16 cellular contexts compared by ENCODE assay signal in the genomic region with DNA sequence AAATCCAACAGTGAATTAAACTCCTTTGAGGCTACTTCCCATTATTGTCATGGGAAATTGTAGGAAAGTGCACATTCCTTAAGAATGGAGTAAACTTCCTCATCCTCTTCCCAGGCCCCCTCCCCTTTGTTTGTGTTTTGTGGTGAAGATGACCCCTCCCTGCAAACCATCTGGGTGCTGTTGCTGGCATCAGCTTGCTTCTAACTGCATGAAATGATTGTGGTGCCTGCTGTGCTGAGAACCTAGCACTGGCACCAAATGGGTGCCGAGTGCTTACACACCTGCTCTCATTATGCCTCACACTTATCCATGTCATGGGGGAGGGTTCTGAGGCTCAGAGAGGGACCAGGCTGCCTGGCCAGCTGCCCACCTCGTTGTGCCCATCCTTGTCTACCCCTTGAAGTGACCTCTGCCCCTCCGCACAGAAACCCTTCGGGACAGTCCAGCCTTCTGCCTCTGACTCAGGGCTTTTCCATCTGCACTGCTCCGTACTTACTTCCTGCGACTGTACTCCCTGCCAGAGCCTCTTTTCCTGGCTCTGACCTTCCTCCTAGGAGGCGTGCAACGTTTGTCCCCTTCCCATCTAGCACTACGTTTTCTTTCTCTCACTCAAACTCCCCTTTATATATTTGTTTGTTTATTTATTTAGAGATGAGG. TPM values are rescaled to one million over a fixed set of nuclear protein-coding genes. Genes with fewer than 3 reads are reported as not detected.
DNase-seq lines count a peak whose midpoint lies in the region; ATAC-seq lines count a peak whose summit lies in the region.
"Had no signal": no experiment of that assay in that cellular context is flagged by ENCODE, and none has a peak within 500 bp of the region (broad histone marks: within the 10 kb centered on the region; RNA-seq: fewer than 3 reads in every experiment).

No MANE protein-coding gene starts in this region.

- no peaks in the 10 kb centered on the region for H3K9me3 Mint-ChIP-seq in activated naive CD4-positive, alpha-beta T cell treated with anti-CD3 and anti-CD28 coated beads, Interleukin-2, amount 50 U/mL, for 72 hours
- H3K9me3 Mint-ChIP-seq: WTC11 had no signal

- peak overlapping the region; percentile 21 to 76 for H3K27ac Mint-ChIP-seq in activated naive CD4-positive, alpha-beta T cell treated with anti-CD3 and anti-CD28 coated beads, Interleukin-2, amount 50 U/mL, for 72 hours
- H3K27ac Mint-ChIP-seq: WTC11 had no signal

- no peaks in the 10 kb centered on the region for H3K36me3 Mint-ChIP-seq in activated naive CD4-positive, alpha-beta T cell treated with anti-CD3 and anti-CD28 coated beads, Interleukin-2, amount 50 U/mL, for 72 hours

- no peak for DNase-seq in activated naive CD4-positive, alpha-beta T cell treated with anti-CD3 and anti-CD28 coated beads, Interleukin-2, amount 50 U/mL, for 72 hours (ENCODE audit: low spot score in 2 of 2)
- no peak for DNase-seq in activated naive CD4-positive, alpha-beta T cell treated with Interleukin-2 at 50 U/mL for 16 hours
- DNase-seq in NCI-H2107 treated with DMSO at 0.1 percent for 48 hours (lab: John Stamatoyannopoulos, UW; ENCODE audit: unreplicated experiment) (peak; percentile 86), dermis microvascular lymphatic vessel endothelial cell (ENCODE audit: low read depth in 2 of 2) (peak; percentile 46 to 75), posterior vena cava (ENCODE audit: low spot score) (peak; percentile 48)
- no peak for DNase-seq in activated T-cell treated with anti-CD3 and anti-CD28 coated beads, Interleukin-2, amount 50 U/mL, for 48 hours
- DNase-seq: activated T-cell treated with anti-CD3 and anti-CD28 coated beads for 4 hours; amniotic stem cell; foreskin melanocyte; MV-4-11; pancreas; stimulated activated CD4-positive, alpha-beta T cell treated with anti-CD3 and anti-CD28 coated beads, Interleukin-15, amount 100 ng/mL, for 24 hours had no signal

- intact Hi-C loops in posterior vena cava (cut with DNase I): no loop called here

- no peak for ATAC-seq in activated naive CD4-positive, alpha-beta T cell treated with anti-CD3 and anti-CD28 coated beads, Interleukin-2, amount 50 U/mL, for 72 hours
- no peak for ATAC-seq in GM21390 (IDR thresholded peaks at IDR 0.05; ENCODE audit: unreplicated experiment)
- ATAC-seq in HG03039 (IDR thresholded peaks at IDR 0.05; ENCODE audit: unreplicated experiment): no peak
- ATAC-seq: left lobe of liver, pancreas, WTC11 had no signal

RNA-seq across cellular contexts. Expression of gene CAPN2, which starts 30.6 kb away (rescaled TPM):
- 10 to 100 TPM in 1 of 2 donors, 1 to 10 TPM in 1; 7.0 to 36.8 TPM for total RNA-seq in activated naive CD4-positive, alpha-beta T cell treated with anti-CD3 and anti-CD28 coated beads, Interleukin-2, amount 50 U/mL, for 72 hours
- total RNA-seq in dermis microvascular lymphatic vessel endothelial cell (147 and 203 TPM in 2 replicates), posterior vena cava (100 to 1,000 TPM; 234 to 289 TPM)

Comparison
In these comparisons a context has a peak if more than half of its experiments do, and no peak if none do; other contexts are left out.
1. DNase-seq: peak in NCI-H2107 treated with DMSO at 0.1 percent for 48 hours (single experiment), dermis microvascular lymphatic vessel endothelial cell (2 of 2) and posterior vena cava (single experiment); none in activated naive CD4-positive, alpha-beta T cell treated with anti-CD3 and anti-CD28 coated beads, Interleukin-2, amount 50 U/mL, for 72 hours (0 of 2), activated naive CD4-positive, alpha-beta T cell treated with Interleukin-2 at 50 U/mL for 16 hours (single experiment) and activated T-cell treated with anti-CD3 and anti-CD28 coated beads, Interleukin-2, amount 50 U/mL, for 48 hours (0 of 2).